In the genomic region with DNA sequence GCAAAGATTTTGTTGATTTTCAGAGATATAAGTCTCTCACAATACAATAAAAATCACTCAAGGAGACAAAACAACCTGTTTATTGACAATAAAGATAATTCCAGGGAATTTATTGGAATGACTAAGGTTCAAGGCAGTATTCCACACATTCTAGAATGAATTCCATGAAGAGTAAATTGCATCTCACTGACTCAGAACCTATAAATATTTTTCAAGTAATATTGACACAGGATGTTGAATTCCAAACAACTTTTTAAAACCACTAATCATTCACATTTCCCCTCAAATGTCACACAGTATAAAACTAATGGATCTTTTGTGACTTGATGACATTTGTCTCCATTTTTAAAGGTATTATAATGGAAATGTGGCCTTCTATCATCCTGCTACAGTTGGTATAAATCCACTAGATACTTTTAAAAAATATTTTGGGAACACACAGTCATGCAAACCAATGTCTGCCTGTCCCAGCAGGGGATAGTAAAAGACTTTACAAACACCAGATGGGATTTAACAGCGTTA, we compare ENCODE assay signal across 19 cellular contexts. TPM values are rescaled to one million over a fixed set of nuclear protein-coding genes. Genes with fewer than 3 reads are reported as not detected.
DNase-seq lines count a peak whose midpoint lies in the region; ATAC-seq and TF ChIP-seq lines count a peak whose summit lies in the region.
"Had no signal": no experiment of that assay in that cellular context is flagged by ENCODE, and none has a peak within 500 bp of the region (broad histone marks: within the 10 kb centered on the region; RNA-seq: fewer than 3 reads in every experiment).

No MANE protein-coding gene starts in this region.

- H3K9ac ChIP-seq in HCT116 (ENCODE audit: low read length) (no peak overlapping the region), iPS-20b (ENCODE audit: low read depth, low read length) (no peak overlapping the region)

- CTCF ChIA-PET in HCT116 (lab: Charles Lee), result no interaction called here

- peaks cover 9% of the 10 kb centered on the region for H3K4me1 ChIP-seq in ACC112 (ENCODE audit: control insufficient read depth, insufficient read depth, low read length, unreplicated experiment)
- H3K4me1 ChIP-seq in HCT116 (ENCODE audit: control insufficient read depth in 1 of 2, insufficient read depth in 2 of 2, low read length in 2 of 2), result peaks cover 0 to 11% of the 10 kb centered on the region in 2 experiments; a peak in 2 of 4 replicates
- peaks cover 6% of the 10 kb centered on the region; the same call in 1 of the 2 replicates for H3K4me1 ChIP-seq in iPS-20b (ENCODE audit: insufficient read depth, low read length)

- POLR2A ChIA-PET in HCT116 (lab: Charles Lee), result no interaction called here

- no peaks in the 10 kb centered on the region for H3K9me2 ChIP-seq in HCT116 (ENCODE audit: insufficient read depth)

- no peak for TF ChIP-seq RAD21 in HCT116 (IDR thresholded peaks at IDR 0.05; ENCODE audit: low read depth)

- H2AFZ ChIP-seq in ACC112 (ENCODE audit: low read length, unreplicated experiment) (peak overlapping the region; percentile 7), HCT116 (ENCODE audit: low read depth, low read length, poor library complexity, severe bottlenecking) (peak overlapping the region; percentile 92)

- H3K4me2 ChIP-seq in HCT116 (ENCODE audit: low read length), result peak overlapping the region; percentile 43

- H3K27me3 ChIP-seq in ACC112 (ENCODE audit: insufficient read depth, low read length), result no peaks in the 10 kb centered on the region
- no peaks in the 10 kb centered on the region for H3K27me3 ChIP-seq in HCT116 (ENCODE audit: insufficient read depth, low read length)
- H3K27me3 ChIP-seq in iPS-20b (ENCODE audit: insufficient read depth, low read length), result no peaks in the 10 kb centered on the region

- no TSS peak for BruUV-seq in HCT116 (replicated peaks; lab: Mats Ljungman, UMichigan)

- no peak for TF ChIP-seq CTCF in HCT116 (IDR thresholded peaks at IDR 0.05 in 2 of 3, conservative IDR thresholded peaks at IDR 0.05 in 1 of 3; ENCODE audit: borderline replicate concordance in 1 of 3, insufficient read depth in 1 of 3, low read depth in 2 of 3, low read length in 2 of 3)
- 0 out of 2 replicates have a peak, but pooled peaks have one; percentile 21 for TF ChIP-seq CTCF in VCaP (conservative IDR thresholded peaks at IDR 0.05)

- no peaks in the 10 kb centered on the region for H3K36me3 ChIP-seq in ACC112 (ENCODE audit: insufficient read depth, low read length)
- no peaks in the 10 kb centered on the region for H3K36me3 ChIP-seq in HCT116 (ENCODE audit: control insufficient read depth in 1 of 2, insufficient read depth in 2 of 2, low read length in 2 of 2)
- no peaks in the 10 kb centered on the region for H3K36me3 ChIP-seq in iPS-20b (ENCODE audit: insufficient read depth, low read depth, low read length)

- RAD21 ChIA-PET in HCT116 (lab: Charles Lee; ENCODE audit: low non-redundant PET in 1 of 2, low total read pairs in 2 of 2, uncharacterized antibody in 2 of 2, unreplicated experiment in 2 of 2), result no interaction called here

- H3K9me3 ChIP-seq in HCT116 (ENCODE audit: control insufficient read depth in 1 of 2, insufficient read depth in 1 of 2, low read depth in 1 of 2, low read length in 2 of 2) (no peaks in the 10 kb centered on the region), iPS-20b (ENCODE audit: insufficient read depth, low read depth, low read length) (no peaks in the 10 kb centered on the region)

- H3K27ac ChIP-seq in ACC112 (ENCODE audit: low read depth, low read length) (no peak overlapping the region), HCT116 (ENCODE audit: low read depth, low read length) (no peak overlapping the region), VCaP (no peak overlapping the region), iPS-20b (ENCODE audit: low read length) (peak overlapping the region; percentile 25)
- H3K27ac ChIP-seq: HL-60 had no signal

- no peak for TF ChIP-seq POLR2A in HCT116 (IDR thresholded peaks at IDR 0.05; ENCODE audit: borderline replicate concordance, extremely low read depth, insufficient read depth, insufficient read length)
- no peak for TF ChIP-seq POLR2A in GM18505 (IDR thresholded peaks at IDR 0.05; ENCODE audit: borderline replicate concordance, extremely low read depth, insufficient read depth, insufficient read length)

- H4K20me1 ChIP-seq in HCT116 (ENCODE audit: insufficient read depth), result no peaks in the 10 kb centered on the region

- H3K79me2 ChIP-seq in ACC112 (ENCODE audit: control insufficient read depth, insufficient read depth, low read length, unreplicated experiment), result no peaks in the 10 kb centered on the region
- H3K79me2 ChIP-seq in HCT116 (ENCODE audit: insufficient read depth, low read length), result no peaks in the 10 kb centered on the region

- ATAC-seq in HCT116 (no peak; the same call in 1 of the 2 replicates), GM21825 (IDR thresholded peaks at IDR 0.05; ENCODE audit: unreplicated experiment) (no peak), GM18505 (IDR thresholded peaks at IDR 0.05; ENCODE audit: unreplicated experiment) (no peak), GM19467 (IDR thresholded peaks at IDR 0.05; ENCODE audit: unreplicated experiment) (no peak)

- no peak overlapping the region for H3K4me3 ChIP-seq in ACC112 (ENCODE audit: low read depth, low read length)
- H3K4me3 ChIP-seq in HCT116 (replicated peaks in 1 of 2; ENCODE audit: low read depth in 1 of 2, low read length in 2 of 2), result no peak overlapping the region
- H3K4me3 ChIP-seq in iPS-20b (ENCODE audit: low read length), result no peak overlapping the region

- DNase-seq in HCT116 (ENCODE audit: low read depth, low spot score) (no peak), ureter (ENCODE audit: low spot score) (no peak)
- DNase-seq: activated B cell treated with CpG ODN at 0.5 μM for 24 hours; activated CD8-positive, alpha-beta memory T cell treated with anti-CD3 and anti-CD28 coated beads for 24 hours; cerebellar nuclear complex; immature natural killer cell; KG1; NCI-H1417; stimulated activated CD4-positive, alpha-beta T cell treated with anti-CD3 and anti-CD28 coated beads, Interleukin-15, amount 100 ng/mL, for 24 hours had no signal

- intact Hi-C loops in HCT116 (cut with micrococcal nuclease), result no loop called here

TF ChIP-seq in HCT116, 20 proteins besides CTCF, POLR2A, EP300 and RAD21:
- TF ChIP-seq SP1 (IDR thresholded peaks at IDR 0.05; ENCODE audit: low read depth) (no peak), FOSL1 (IDR thresholded peaks at IDR 0.05; ENCODE audit: low read depth) (no peak), EZH2phosphoT487 (IDR thresholded peaks at IDR 0.05; ENCODE audit: borderline replicate concordance) (no peak), SIN3A (IDR thresholded peaks at IDR 0.05; ENCODE audit: low read depth) (no peak)

RNA-seq across cellular contexts. Expression of a gene that starts 42.1 kb away (rescaled TPM):
- not detected for total RNA-seq in HCT116 (2021; ENCODE audit: unreplicated experiment)
- polyA plus RNA-seq in HCT116 (2012), result not detected in 2 replicates
- total RNA-seq in ureter, result 1.6 TPM
- total RNA-seq: activated B cell treated with CpG ODN at 0.5 μM for 24 hours; activated T-helper 1 cell treated with anti-CD3 and anti-CD28 coated beads, Interleukin-12 subunit alpha, Interleukin-12 subunit beta, Interleukin-2, Interleukin-4 antibody, amounts not matched to agents 30 ng/mL and 10 ng/mL and 1 ng/mL, durations not matched to agents 14 hours and 24 hours and 36 hours; lung microvascular endothelial cell; T-helper 1 cell treated with Interleukin-12 subunit alpha and Interleukin-12 subunit beta and Interleukin-4 antibody, amounts not matched to agents 30 ng/mL and 1 ng/mL, for 36 hours had no signal
- polyA plus RNA-seq: immature natural killer cell had no signal
